In the genomic region with DNA sequence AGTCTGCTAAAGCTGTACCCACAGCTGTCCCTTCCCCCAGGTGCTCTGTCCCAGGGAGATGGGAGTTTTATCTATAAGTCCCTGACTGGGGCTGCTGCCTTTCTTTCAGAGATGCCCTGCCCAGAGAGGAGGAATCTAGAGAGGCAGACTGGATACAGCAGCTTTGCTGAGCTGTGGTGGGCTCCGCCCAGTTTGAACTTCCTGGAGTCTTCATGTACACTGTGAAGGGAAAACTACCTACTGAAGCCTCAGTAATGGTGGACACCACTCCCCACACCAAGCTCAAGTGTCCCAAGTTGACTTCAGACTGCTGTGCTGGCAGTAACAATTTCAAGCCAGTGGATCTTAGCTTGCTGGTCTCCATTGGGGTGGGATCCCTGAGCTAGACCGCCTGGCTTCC, we compare ENCODE assay signal across 8 cellular contexts.
DNase-seq lines count a peak whose midpoint lies in the region; ATAC-seq, FAIRE-seq and TF ChIP-seq lines count a peak whose summit lies in the region.
"Not testable (repeated sequence)": the region's sequence is repeated elsewhere in the genome, so short reads cannot be mapped to it uniquely, and the experiment has no call there.

No MANE protein-coding gene starts in this region.

- H3K4me1 Mint-ChIP-seq in T-cell = peaks cover 20 to 28% (median 23%) of the 10 kb centered on the region in 3 donors
- H3K4me1 Mint-ChIP-seq in activated CD4-positive, alpha-beta memory T cell treated with anti-CD3 and anti-CD28 coated beads, Interleukin-2, amount 10 ng/mL, durations not matched to agents 7 days and 5 days = peaks cover 52% of the 10 kb centered on the region

- H3K4me2 ChIP-seq in BLaER1 treated with 17β-estradiol and CSF1 and Interleukin-3, amounts not matched to agents 10 nM and 100 nM = peak overlapping the region in 6 of 11 experiments; percentile 22 to 54 (median 43); a peak in 10 of 22 replicates
- H3K4me2 ChIP-seq in GM12878 (ENCODE audit: control insufficient read depth, insufficient read depth); smooth muscle cell: not testable (repeated sequence)
- peak overlapping the region; percentile 27 for H3K4me2 ChIP-seq in keratinocyte (ENCODE audit: control insufficient read depth, extremely low read depth, insufficient read depth, low read depth, low read length)

- TF ChIP-seq EP300 in GM12878 (IDR thresholded peaks at IDR 0.05; ENCODE audit: borderline replicate concordance in 1 of 2, control insufficient read depth in 1 of 2, low read depth in 2 of 2, low read length in 2 of 2) = not testable (repeated sequence)

- H3K27me3 ChIP-seq in BLaER1 treated with 17β-estradiol and CSF1 and Interleukin-3, amounts not matched to agents 10 nM and 100 nM; GM12878 (replicated peaks in 1 of 2; ENCODE audit: control insufficient read depth in 2 of 2, insufficient read depth in 2 of 2, low read length in 1 of 2); keratinocyte (ENCODE audit: control insufficient read depth, extremely low read depth, insufficient read depth, low read length); smooth muscle cell (ENCODE audit: low read depth): not testable (repeated sequence)

- peaks cover 0 to 41% (median 11%) of the 10 kb centered on the region in 10 experiments; a peak in 10 of 20 replicates for H3K4me1 ChIP-seq in BLaER1 treated with 17β-estradiol and CSF1 and Interleukin-3, amounts not matched to agents 10 nM and 100 nM
- H3K4me1 ChIP-seq in GM12878 (ENCODE audit: control insufficient read depth, insufficient read depth, low read length) = not testable (repeated sequence)
- peaks cover 26% of the 10 kb centered on the region for H3K4me1 ChIP-seq in keratinocyte (ENCODE audit: control insufficient read depth, extremely low read depth, insufficient read depth, low read length)
- peaks cover 11% of the 10 kb centered on the region for H3K4me1 ChIP-seq in smooth muscle cell (ENCODE audit: low read depth)

- H3K27ac ChIP-seq in BLaER1 treated with 17β-estradiol and CSF1 and Interleukin-3, amounts not matched to agents 10 nM and 100 nM = peak overlapping the region in 7 of 11 experiments; percentile 3 to 69 (median 34); a peak in 11 of 22 replicates
- not testable (repeated sequence) for H3K27ac ChIP-seq in GM12878 (ENCODE audit: control insufficient read depth, insufficient read depth); keratinocyte (ENCODE audit: control insufficient read depth, insufficient read depth, low read length); smooth muscle cell (ENCODE audit: low read depth)

- CTCF ChIA-PET in T-cell (lab: Charles Lee) (interaction anchor here (0.6 to 1.3 kb wide), 3 partner anchors 12 to 305 kb away, joined by 3 to 14 read pairs (median 6); no protein-coding TSS in a partner anchor), GM12878 (lab: Yijun Ruan, JAX) (interaction anchor here (0.6 to 2.0 kb wide), 6 partner anchors 11 to 1604 kb away, joined by 3 to 7 read pairs (median 3); no protein-coding TSS in a partner anchor)
- CTCF ChIA-PET in activated CD4-positive, alpha-beta memory T cell treated with anti-CD3 and anti-CD28 coated beads, Interleukin-2, amount 10 ng/mL, durations not matched to agents 7 days and 5 days (lab: Charles Lee) = interaction anchor here (1.2 to 1.6 kb wide), 2 partner anchors 11 to 64 kb away, joined by 3 to 7 read pairs; no protein-coding TSS in a partner anchor

- peak; percentile 65 for ATAC-seq in GM18868 (IDR thresholded peaks at IDR 0.05; ENCODE audit: unreplicated experiment)
- peak in 3 of 4 experiments; percentile 43 to 80 (median 66) for ATAC-seq in T-cell (replicated peaks in 1 of 4)
- peak; percentile 34; the same call in 2 of the 3 replicates for ATAC-seq in GM12878

- H3K36me3 ChIP-seq in BLaER1 treated with 17β-estradiol and CSF1 and Interleukin-3, amounts not matched to agents 10 nM and 100 nM; GM12878 (ENCODE audit: control insufficient read depth in 2 of 2, insufficient read depth in 2 of 2, low read length in 1 of 2); keratinocyte (ENCODE audit: control insufficient read depth in 2 of 2, extremely low read depth in 1 of 2, insufficient read depth in 2 of 2, low read length in 2 of 2); smooth muscle cell (ENCODE audit: low read depth): not testable (repeated sequence)

- peak overlapping the region in 1 of 3 donors; percentile 26 for H3K4me3 Mint-ChIP-seq in T-cell
- H3K4me3 Mint-ChIP-seq in activated CD4-positive, alpha-beta memory T cell treated with anti-CD3 and anti-CD28 coated beads, Interleukin-2, amount 10 ng/mL, durations not matched to agents 7 days and 5 days = not testable (repeated sequence)

- WGBS in GM12878 (ENCODE audit: insufficient coverage, insufficient replicate concordance, low lambda C conversion rate, missing lambda C conversion rate) = 88% methylated on average over 2 of the region's 2 CpGs
- WGBS in smooth muscle cell (ENCODE audit: low lambda C conversion rate) = 100% methylated on average over 2 of the region's 2 CpGs

- TF ChIP-seq POLR2A in GM12878 (IDR thresholded peaks at IDR 0.05; ENCODE audit: low read depth, low read length) = not testable (repeated sequence)

- not testable (repeated sequence) for TF ChIP-seq RAD21 in GM12878 (IDR thresholded peaks at IDR 0.05; ENCODE audit: insufficient read depth, low read depth, low read length)

- H2AFZ ChIP-seq in GM12878 (ENCODE audit: control insufficient read depth, low read depth, low read length) = not testable (repeated sequence)
- H2AFZ ChIP-seq in keratinocyte (ENCODE audit: control insufficient read depth, low read length) (peak overlapping the region; percentile 41), smooth muscle cell (ENCODE audit: low read depth) (peak overlapping the region; percentile 72)

- DNase-seq in NCI-H69 (lab: John Stamatoyannopoulos, UW) (peak; percentile 2), T-cell (peak in 9 of 34 experiments; percentile 1 to 25 (median 13))
- peak; percentile 27 for DNase-seq in activated CD4-positive, alpha-beta memory T cell treated with anti-CD3 and anti-CD28 coated beads, Interleukin-2, amount 10 ng/mL, durations not matched to agents 7 days and 5 days
- DNase-seq in GM12878 (ENCODE audit: low read depth, low spot score); keratinocyte (ENCODE audit: low read depth, low spot score); smooth muscle cell (lab: John Stamatoyannopoulos, UW; ENCODE audit: unreplicated experiment): not testable (repeated sequence)

- POLR2A ChIA-PET in T-cell (lab: Charles Lee) (interaction anchor here in 1 of 2 donors (0.6 kb wide), 1 partner anchor 1627 kb away, joined by 3 read pairs; no protein-coding TSS in a partner anchor), GM12878 (lab: Charles Lee) (interaction anchor here (1.1 to 2.7 kb wide), 3 partner anchors 13 to 25 kb away, joined by 3 to 13 read pairs (median 6); no protein-coding TSS in a partner anchor)
- POLR2A ChIA-PET in activated CD4-positive, alpha-beta memory T cell treated with anti-CD3 and anti-CD28 coated beads, Interleukin-2, amount 10 ng/mL, durations not matched to agents 7 days and 5 days (lab: Charles Lee) = interaction anchor here (0.9 to 3.1 kb wide), 6 partner anchors 8 to 248 kb away, joined by 3 to 21 read pairs (median 4); a partner anchor contains a TSS

- dilution Hi-C loops in keratinocyte (cut with MboI; ENCODE audit: extremely low pct_ligation_motif_present, low sequenced_read_pairs) = not testable (repeated sequence)

- peak overlapping the region in 1 of 11 experiments; percentile 15; a peak in 1 of 22 replicates for H3K9ac ChIP-seq in BLaER1 treated with 17β-estradiol and CSF1 and Interleukin-3, amounts not matched to agents 10 nM and 100 nM
- H3K9ac ChIP-seq in GM12878 (ENCODE audit: control insufficient read depth, insufficient read depth, low read length); keratinocyte (ENCODE audit: control insufficient read depth, extremely low read depth, insufficient read depth, low read length); smooth muscle cell (ENCODE audit: low read depth): not testable (repeated sequence)

- H3K27ac Mint-ChIP-seq in T-cell; activated CD4-positive, alpha-beta memory T cell treated with anti-CD3 and anti-CD28 coated beads, Interleukin-2, amount 10 ng/mL, durations not matched to agents 7 days and 5 days: not testable (repeated sequence)

- not testable (repeated sequence) for H3K27me3 Mint-ChIP-seq in T-cell
- H3K27me3 Mint-ChIP-seq in activated CD4-positive, alpha-beta memory T cell treated with anti-CD3 and anti-CD28 coated beads, Interleukin-2, amount 10 ng/mL, durations not matched to agents 7 days and 5 days = peaks cover 25% of the 10 kb centered on the region

- H3F3A ChIP-seq in smooth muscle cell (ENCODE audit: low read depth) = not testable (repeated sequence)

- not testable (repeated sequence) for TF ChIP-seq CTCF in GM12878 (IDR thresholded peaks at IDR 0.05 in 2 of 3, conservative IDR thresholded peaks at IDR 0.05 in 1 of 3; ENCODE audit: control insufficient read depth in 2 of 3, extremely low read depth in 1 of 3, insufficient read depth in 1 of 3, low read depth in 3 of 3, low read length in 3 of 3); keratinocyte (optimal IDR thresholded peaks at IDR 0.05 in 1 of 3, IDR thresholded peaks at IDR 0.05 in 1 of 3, conservative IDR thresholded peaks at IDR 0.05 in 1 of 3; ENCODE audit: extremely low read depth in 1 of 3, insufficient read depth in 2 of 3, low read length in 3 of 3); smooth muscle cell (IDR thresholded peaks at IDR 0.05; ENCODE audit: borderline replicate concordance, insufficient read depth, poor library complexity, severe bottlenecking)

- not testable (repeated sequence) for FAIRE-seq in GM12878 (lab: Jason Lieb, UNC); keratinocyte (lab: Jason Lieb, UNC)

- intact Hi-C loops in GM12878 (cut with micrococcal nuclease; ENCODE audit: unreplicated experiment) = not testable (repeated sequence)

- not testable (repeated sequence) for H4K20me1 ChIP-seq in BLaER1 treated with 17β-estradiol and CSF1 and Interleukin-3, amounts not matched to agents 10 nM and 100 nM; GM12878 (ENCODE audit: control insufficient read depth, insufficient read depth); keratinocyte (ENCODE audit: control insufficient read depth, extremely low read depth, insufficient read depth, low read length); smooth muscle cell (ENCODE audit: low read depth)

- not testable (repeated sequence) for H3K79me2 ChIP-seq in GM12878 (ENCODE audit: control insufficient read depth, insufficient read depth, low read length); keratinocyte (ENCODE audit: control insufficient read depth, insufficient read depth, low read length); smooth muscle cell (ENCODE audit: low read depth)

- BruUV-seq in GM12878 (replicated peaks; lab: Mats Ljungman, UMichigan) = not testable (repeated sequence)

- not testable (repeated sequence) for H3K9me3 Mint-ChIP-seq in T-cell
- H3K9me3 Mint-ChIP-seq in activated CD4-positive, alpha-beta memory T cell treated with anti-CD3 and anti-CD28 coated beads, Interleukin-2, amount 10 ng/mL, durations not matched to agents 7 days and 5 days = peaks cover 25% of the 10 kb centered on the region

- RAD21 ChIA-PET in GM12878 (lab: Charles Lee; ENCODE audit: unreplicated experiment) = interaction anchor here (0.8 to 3.5 kb wide), 8 partner anchors 11 to 296 kb away, joined by 3 to 20 read pairs (median 4); no protein-coding TSS in a partner anchor

- not testable (repeated sequence) for H3K9me1 ChIP-seq in keratinocyte (ENCODE audit: control insufficient read depth, extremely low read depth, insufficient read depth, low read length)

- in situ Hi-C loops in GM12878 (cut with MboI) = not testable (repeated sequence)

- H3K36me3 Mint-ChIP-seq in T-cell = not testable (repeated sequence)
- H3K36me3 Mint-ChIP-seq in activated CD4-positive, alpha-beta memory T cell treated with anti-CD3 and anti-CD28 coated beads, Interleukin-2, amount 10 ng/mL, durations not matched to agents 7 days and 5 days (ENCODE audit: low read depth) = peaks cover 43% of the 10 kb centered on the region

- H3K4me3 ChIP-seq in BLaER1 treated with 17β-estradiol and CSF1 and Interleukin-3, amounts not matched to agents 10 nM and 100 nM; GM12878; keratinocyte (ENCODE audit: control insufficient read depth in 2 of 3, extremely low read depth in 1 of 3, insufficient read depth in 2 of 3, low read depth in 1 of 3, low read length in 3 of 3); smooth muscle cell: not testable (repeated sequence)

- SMC1A ChIA-PET in GM12878 (lab: Charles Lee; ENCODE audit: uncharacterized antibody, unreplicated experiment) = interaction anchor here (0.8 to 3.5 kb wide), 16 partner anchors 8 to 301 kb away, joined by 3 to 33 read pairs (median 4); no protein-coding TSS in a partner anchor

- peaks cover 0 to 57% (median 8%) of the 10 kb centered on the region in 11 experiments; a peak in 13 of 22 replicates for H3K9me3 ChIP-seq in BLaER1 treated with 17β-estradiol and CSF1 and Interleukin-3, amounts not matched to agents 10 nM and 100 nM (replicated peaks in 1 of 11)
- H3K9me3 ChIP-seq in GM12878 (replicated peaks; ENCODE audit: control insufficient read depth, insufficient read depth, low read length); keratinocyte (ENCODE audit: control insufficient read depth, low read depth, low read length); smooth muscle cell (replicated peaks; ENCODE audit: low read depth): not testable (repeated sequence)
